ENCODE assay signal across 1 cellular context in genomic region chr16:66660422-66661209, GRCh38.
TF ChIP-seq lines count a peak whose summit lies in the region.

No MANE protein-coding gene starts in this region.

TF ChIP-seq in K562, 482 proteins besides CTCF, POLR2A, EP300 and RAD21 (continued from another document and continues in another):
- no peak for TF ChIP-seq ZNF445 (CRISPR knock-in tag; IDR thresholded peaks at IDR 0.05; ENCODE audit: low read depth)
- TF ChIP-seq TRIM25 (IDR thresholded peaks at IDR 0.05; ENCODE audit: borderline replicate concordance) = no peak
- no peak for TF ChIP-seq HNRNPL (IDR thresholded peaks at IDR 0.05; ENCODE audit: low read depth, low read length)
- no peak for TF ChIP-seq NCOA4 (IDR thresholded peaks at IDR 0.05; ENCODE audit: partially characterized antibody)
- TF ChIP-seq, protein P1, sequence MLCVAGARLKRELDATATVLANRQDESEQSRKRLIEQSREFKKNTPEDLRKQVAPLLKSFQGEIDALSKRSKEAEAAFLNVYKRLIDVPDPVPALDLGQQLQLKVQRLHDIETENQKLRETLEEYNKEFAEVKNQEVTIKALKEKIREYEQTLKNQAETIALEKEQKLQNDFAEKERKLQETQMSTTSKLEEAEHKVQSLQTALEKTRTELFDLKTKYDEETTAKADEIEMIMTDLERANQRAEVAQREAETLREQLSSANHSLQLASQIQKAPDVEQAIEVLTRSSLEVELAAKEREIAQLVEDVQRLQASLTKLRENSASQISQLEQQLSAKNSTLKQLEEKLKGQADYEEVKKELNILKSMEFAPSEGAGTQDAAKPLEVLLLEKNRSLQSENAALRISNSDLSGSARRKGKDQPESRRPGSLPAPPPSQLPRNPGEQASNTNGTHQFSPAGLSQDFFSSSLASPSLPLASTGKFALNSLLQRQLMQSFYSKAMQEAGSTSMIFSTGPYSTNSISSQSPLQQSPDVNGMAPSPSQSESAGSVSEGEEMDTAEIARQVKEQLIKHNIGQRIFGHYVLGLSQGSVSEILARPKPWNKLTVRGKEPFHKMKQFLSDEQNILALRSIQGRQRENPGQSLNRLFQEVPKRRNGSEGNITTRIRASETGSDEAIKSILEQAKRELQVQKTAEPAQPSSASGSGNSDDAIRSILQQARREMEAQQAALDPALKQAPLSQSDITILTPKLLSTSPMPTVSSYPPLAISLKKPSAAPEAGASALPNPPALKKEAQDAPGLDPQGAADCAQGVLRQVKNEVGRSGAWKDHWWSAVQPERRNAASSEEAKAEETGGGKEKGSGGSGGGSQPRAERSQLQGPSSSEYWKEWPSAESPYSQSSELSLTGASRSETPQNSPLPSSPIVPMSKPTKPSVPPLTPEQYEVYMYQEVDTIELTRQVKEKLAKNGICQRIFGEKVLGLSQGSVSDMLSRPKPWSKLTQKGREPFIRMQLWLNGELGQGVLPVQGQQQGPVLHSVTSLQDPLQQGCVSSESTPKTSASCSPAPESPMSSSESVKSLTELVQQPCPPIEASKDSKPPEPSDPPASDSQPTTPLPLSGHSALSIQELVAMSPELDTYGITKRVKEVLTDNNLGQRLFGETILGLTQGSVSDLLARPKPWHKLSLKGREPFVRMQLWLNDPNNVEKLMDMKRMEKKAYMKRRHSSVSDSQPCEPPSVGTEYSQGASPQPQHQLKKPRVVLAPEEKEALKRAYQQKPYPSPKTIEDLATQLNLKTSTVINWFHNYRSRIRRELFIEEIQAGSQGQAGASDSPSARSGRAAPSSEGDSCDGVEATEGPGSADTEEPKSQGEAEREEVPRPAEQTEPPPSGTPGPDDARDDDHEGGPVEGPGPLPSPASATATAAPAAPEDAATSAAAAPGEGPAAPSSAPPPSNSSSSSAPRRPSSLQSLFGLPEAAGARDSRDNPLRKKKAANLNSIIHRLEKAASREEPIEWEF (CRISPR knock-in tag; IDR thresholded peaks at IDR 0.05) = no peak
- TF ChIP-seq ZNF699 (CRISPR knock-in tag; IDR thresholded peaks at IDR 0.05; ENCODE audit: insufficient replicate concordance) = no peak
- TF ChIP-seq SMARCA5 (IDR thresholded peaks at IDR 0.05) = no peak
- TF ChIP-seq, protein P2, sequence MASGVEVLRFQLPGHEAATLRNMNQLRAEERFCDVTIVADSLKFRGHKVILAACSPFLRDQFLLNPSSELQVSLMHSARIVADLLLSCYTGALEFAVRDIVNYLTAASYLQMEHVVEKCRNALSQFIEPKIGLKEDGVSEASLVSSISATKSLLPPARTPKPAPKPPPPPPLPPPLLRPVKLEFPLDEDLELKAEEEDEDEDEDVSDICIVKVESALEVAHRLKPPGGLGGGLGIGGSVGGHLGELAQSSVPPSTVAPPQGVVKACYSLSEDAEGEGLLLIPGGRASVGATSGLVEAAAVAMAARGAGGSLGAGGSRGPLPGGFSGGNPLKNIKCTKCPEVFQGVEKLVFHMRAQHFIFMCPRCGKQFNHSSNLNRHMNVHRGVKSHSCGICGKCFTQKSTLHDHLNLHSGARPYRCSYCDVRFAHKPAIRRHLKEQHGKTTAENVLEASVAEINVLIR (CRISPR knock-in tag; IDR thresholded peaks at IDR 0.05) = no peak
- no peak for TF ChIP-seq HDAC3 (IDR thresholded peaks at IDR 0.05; ENCODE audit: borderline replicate concordance, partially characterized antibody)
- TF ChIP-seq, protein P3, sequence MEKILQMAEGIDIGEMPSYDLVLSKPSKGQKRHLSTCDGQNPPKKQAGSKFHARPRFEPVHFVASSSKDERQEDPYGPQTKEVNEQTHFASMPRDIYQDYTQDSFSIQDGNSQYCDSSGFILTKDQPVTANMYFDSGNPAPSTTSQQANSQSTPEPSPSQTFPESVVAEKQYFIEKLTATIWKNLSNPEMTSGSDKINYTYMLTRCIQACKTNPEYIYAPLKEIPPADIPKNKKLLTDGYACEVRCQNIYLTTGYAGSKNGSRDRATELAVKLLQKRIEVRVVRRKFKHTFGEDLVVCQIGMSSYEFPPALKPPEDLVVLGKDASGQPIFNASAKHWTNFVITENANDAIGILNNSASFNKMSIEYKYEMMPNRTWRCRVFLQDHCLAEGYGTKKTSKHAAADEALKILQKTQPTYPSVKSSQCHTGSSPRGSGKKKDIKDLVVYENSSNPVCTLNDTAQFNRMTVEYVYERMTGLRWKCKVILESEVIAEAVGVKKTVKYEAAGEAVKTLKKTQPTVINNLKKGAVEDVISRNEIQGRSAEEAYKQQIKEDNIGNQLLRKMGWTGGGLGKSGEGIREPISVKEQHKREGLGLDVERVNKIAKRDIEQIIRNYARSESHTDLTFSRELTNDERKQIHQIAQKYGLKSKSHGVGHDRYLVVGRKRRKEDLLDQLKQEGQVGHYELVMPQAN (IDR thresholded peaks at IDR 0.05; ENCODE audit: borderline replicate concordance) = no peak
- TF ChIP-seq CSDE1 (IDR thresholded peaks at IDR 0.05) = no peak
- no peak for TF ChIP-seq ZNF175 (CRISPR knock-in tag; IDR thresholded peaks at IDR 0.05; ENCODE audit: low read depth)
- no peak for TF ChIP-seq ILF3 (IDR thresholded peaks at IDR 0.05; ENCODE audit: borderline replicate concordance)
- no peak for TF ChIP-seq ZNF764 (CRISPR knock-in tag; IDR thresholded peaks at IDR 0.05; ENCODE audit: low read depth)
- TF ChIP-seq TAF7 (tag; IDR thresholded peaks at IDR 0.05) = no peak
- TF ChIP-seq, protein P4, sequence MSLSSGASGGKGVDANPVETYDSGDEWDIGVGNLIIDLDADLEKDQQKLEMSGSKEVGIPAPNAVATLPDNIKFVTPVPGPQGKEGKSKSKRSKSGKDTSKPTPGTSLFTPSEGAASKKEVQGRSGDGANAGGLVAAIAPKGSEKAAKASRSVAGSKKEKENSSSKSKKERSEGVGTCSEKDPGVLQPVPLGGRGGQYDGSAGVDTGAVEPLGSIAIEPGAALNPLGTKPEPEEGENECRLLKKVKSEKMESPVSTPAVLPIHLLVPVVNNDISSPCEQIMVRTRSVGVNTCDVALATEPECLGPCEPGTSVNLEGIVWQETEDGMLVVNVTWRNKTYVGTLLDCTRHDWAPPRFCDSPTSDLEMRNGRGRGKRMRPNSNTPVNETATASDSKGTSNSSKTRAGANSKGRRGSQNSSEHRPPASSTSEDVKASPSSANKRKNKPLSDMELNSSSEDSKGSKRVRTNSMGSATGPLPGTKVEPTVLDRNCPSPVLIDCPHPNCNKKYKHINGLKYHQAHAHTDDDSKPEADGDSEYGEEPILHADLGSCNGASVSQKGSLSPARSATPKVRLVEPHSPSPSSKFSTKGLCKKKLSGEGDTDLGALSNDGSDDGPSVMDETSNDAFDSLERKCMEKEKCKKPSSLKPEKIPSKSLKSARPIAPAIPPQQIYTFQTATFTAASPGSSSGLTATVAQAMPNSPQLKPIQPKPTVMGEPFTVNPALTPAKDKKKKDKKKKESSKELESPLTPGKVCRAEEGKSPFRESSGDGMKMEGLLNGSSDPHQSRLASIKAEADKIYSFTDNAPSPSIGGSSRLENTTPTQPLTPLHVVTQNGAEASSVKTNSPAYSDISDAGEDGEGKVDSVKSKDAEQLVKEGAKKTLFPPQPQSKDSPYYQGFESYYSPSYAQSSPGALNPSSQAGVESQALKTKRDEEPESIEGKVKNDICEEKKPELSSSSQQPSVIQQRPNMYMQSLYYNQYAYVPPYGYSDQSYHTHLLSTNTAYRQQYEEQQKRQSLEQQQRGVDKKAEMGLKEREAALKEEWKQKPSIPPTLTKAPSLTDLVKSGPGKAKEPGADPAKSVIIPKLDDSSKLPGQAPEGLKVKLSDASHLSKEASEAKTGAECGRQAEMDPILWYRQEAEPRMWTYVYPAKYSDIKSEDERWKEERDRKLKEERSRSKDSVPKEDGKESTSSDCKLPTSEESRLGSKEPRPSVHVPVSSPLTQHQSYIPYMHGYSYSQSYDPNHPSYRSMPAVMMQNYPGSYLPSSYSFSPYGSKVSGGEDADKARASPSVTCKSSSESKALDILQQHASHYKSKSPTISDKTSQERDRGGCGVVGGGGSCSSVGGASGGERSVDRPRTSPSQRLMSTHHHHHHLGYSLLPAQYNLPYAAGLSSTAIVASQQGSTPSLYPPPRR (CRISPR knock-in tag; IDR thresholded peaks at IDR 0.05; ENCODE audit: borderline replicate concordance) = no peak
- TF ChIP-seq ZNF79 (CRISPR knock-in tag; IDR thresholded peaks at IDR 0.05; ENCODE audit: low read depth) = no peak
- TF ChIP-seq, protein P5, sequence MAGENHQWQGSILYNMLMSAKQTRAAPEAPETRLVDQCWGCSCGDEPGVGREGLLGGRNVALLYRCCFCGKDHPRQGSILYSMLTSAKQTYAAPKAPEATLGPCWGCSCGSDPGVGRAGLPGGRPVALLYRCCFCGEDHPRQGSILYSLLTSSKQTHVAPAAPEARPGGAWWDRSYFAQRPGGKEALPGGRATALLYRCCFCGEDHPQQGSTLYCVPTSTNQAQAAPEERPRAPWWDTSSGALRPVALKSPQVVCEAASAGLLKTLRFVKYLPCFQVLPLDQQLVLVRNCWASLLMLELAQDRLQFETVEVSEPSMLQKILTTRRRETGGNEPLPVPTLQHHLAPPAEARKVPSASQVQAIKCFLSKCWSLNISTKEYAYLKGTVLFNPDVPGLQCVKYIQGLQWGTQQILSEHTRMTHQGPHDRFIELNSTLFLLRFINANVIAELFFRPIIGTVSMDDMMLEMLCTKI (IDR thresholded peaks at IDR 0.05; ENCODE audit: partially characterized antibody) = no peak
- TF ChIP-seq, protein P6, sequence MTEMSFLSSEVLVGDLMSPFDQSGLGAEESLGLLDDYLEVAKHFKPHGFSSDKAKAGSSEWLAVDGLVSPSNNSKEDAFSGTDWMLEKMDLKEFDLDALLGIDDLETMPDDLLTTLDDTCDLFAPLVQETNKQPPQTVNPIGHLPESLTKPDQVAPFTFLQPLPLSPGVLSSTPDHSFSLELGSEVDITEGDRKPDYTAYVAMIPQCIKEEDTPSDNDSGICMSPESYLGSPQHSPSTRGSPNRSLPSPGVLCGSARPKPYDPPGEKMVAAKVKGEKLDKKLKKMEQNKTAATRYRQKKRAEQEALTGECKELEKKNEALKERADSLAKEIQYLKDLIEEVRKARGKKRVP (CRISPR knock-in tag; IDR thresholded peaks at IDR 0.05) = no peak
- peak; percentile 28; the same call in 1 of the 2 replicates for TF ChIP-seq ESRRA (IDR thresholded peaks at IDR 0.05; ENCODE audit: borderline replicate concordance, low read depth)
- no peak for TF ChIP-seq ARID3B (CRISPR knock-in tag; IDR thresholded peaks at IDR 0.05; ENCODE audit: borderline replicate concordance)
- no peak for TF ChIP-seq HSF4 (CRISPR knock-in tag; IDR thresholded peaks at IDR 0.05; ENCODE audit: borderline replicate concordance)
- TF ChIP-seq FOXA1 (IDR thresholded peaks at IDR 0.05; ENCODE audit: borderline replicate concordance) = no peak
- TF ChIP-seq MCM3 (IDR thresholded peaks at IDR 0.05) = no peak
- no peak for TF ChIP-seq SAFB (IDR thresholded peaks at IDR 0.05; ENCODE audit: borderline replicate concordance, low read depth, low read length)
- no peak for TF ChIP-seq POLR3A (IDR thresholded peaks at IDR 0.05; ENCODE audit: borderline replicate concordance, extremely low read depth, insufficient read depth, insufficient read length)
- TF ChIP-seq TFE3 (CRISPR knock-in tag; IDR thresholded peaks at IDR 0.05) = no peak
- TF ChIP-seq GATA2 (CRISPR knock-in tag; IDR thresholded peaks at IDR 0.05) = no peak
- no peak for TF ChIP-seq ZNF217 (CRISPR knock-in tag; IDR thresholded peaks at IDR 0.05)
- TF ChIP-seq, protein P7, sequence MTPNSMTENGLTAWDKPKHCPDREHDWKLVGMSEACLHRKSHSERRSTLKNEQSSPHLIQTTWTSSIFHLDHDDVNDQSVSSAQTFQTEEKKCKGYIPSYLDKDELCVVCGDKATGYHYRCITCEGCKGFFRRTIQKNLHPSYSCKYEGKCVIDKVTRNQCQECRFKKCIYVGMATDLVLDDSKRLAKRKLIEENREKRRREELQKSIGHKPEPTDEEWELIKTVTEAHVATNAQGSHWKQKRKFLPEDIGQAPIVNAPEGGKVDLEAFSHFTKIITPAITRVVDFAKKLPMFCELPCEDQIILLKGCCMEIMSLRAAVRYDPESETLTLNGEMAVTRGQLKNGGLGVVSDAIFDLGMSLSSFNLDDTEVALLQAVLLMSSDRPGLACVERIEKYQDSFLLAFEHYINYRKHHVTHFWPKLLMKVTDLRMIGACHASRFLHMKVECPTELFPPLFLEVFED (CRISPR knock-in tag; conservative IDR thresholded peaks at IDR 0.05) = no peak
